In the genomic region with DNA sequence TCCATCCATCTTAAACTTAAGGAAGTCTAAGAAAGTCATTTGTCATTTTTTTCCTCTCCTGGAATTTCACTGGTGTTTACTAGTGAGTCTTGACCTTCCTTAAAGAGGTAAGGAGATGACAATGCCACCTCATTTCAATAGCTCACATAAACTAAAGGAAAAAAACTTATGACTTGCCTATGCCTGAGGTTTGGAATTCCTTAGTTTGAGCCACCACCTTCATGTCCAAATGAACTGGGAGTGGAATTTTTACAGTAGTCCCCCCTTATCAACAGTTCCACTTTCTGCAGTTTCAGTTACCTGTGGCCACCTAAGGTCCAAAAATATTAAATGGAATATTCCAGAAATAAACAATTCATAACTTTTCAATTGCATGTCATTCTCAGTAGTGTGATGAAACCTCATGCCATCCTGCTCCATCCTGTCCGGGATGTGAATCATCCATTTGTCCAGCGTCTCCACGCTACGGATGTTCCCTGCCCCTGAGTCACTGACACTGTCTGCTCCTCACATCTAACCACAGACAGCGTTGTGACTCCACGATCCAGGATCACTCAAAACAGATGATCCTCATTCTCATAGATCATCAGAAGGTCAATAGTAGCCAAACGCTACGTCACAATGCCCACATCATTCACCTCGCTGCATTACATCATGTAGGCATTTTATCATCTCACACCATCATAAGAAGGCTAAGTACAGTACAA, we compare ENCODE assay signal across 13 cellular contexts.
DNase-seq lines count a peak whose midpoint lies in the region; ATAC-seq, FAIRE-seq and TF ChIP-seq lines count a peak whose summit lies in the region.
"Had no signal": no experiment of that assay in that cellular context is flagged by ENCODE, and none has a peak within 500 bp of the region (broad histone marks: within the 10 kb centered on the region; RNA-seq: fewer than 3 reads in every experiment).

No MANE protein-coding gene starts in this region.

- TF ChIP-seq RAD21 in HepG2 (CRISPR knock-in tag; IDR thresholded peaks at IDR 0.05) = no peak

- no peak overlapping the region for H3K9ac ChIP-seq in HepG2 (ENCODE audit: insufficient read depth, low read depth, low read length)
- H3K9ac ChIP-seq: BLaER1 treated with 17β-estradiol and CSF1 and Interleukin-3, amounts not matched to agents 10 nM and 100 nM had no signal

- in situ Hi-C loops in HepG2 (cut with HindIII; ENCODE audit: extremely low pct_ligation_motif_present, low pct_unique_long_range_greater_than_20kb) = no loop called here

- no peak for ATAC-seq in HepG2
- ATAC-seq in right lobe of liver = no peak
- ATAC-seq in Right ventricle myocardium superior (ENCODE audit: poor library complexity) = no peak
- ATAC-seq: left cardiac atrium; Right ventricle myocardium inferior; stimulated activated naive B cell treated with anti-CD40 and anti-IgM and Interleukin-4, amounts not matched to agents 10 μg/mL and 1 μg/mL and 100 μg/mL, for 72 hours had no signal

- H3K27ac ChIP-seq in HepG2 (ENCODE audit: extremely low read length, insufficient read depth, low read length) = no peak overlapping the region
- no peak overlapping the region for H3K27ac ChIP-seq in right lobe of liver
- H3K27ac ChIP-seq: BLaER1 treated with 17β-estradiol and CSF1 and Interleukin-3, amounts not matched to agents 10 nM and 100 nM had no signal

- intact Hi-C loops in HepG2 (cut with micrococcal nuclease; ENCODE audit: unreplicated experiment) (no loop called here), right lobe of liver (cut with DNase I) (no loop called here), Right ventricle myocardium superior (cut with DNase I) (no loop called here)

- TF ChIP-seq EP300 in HepG2 (IDR thresholded peaks at IDR 0.05; ENCODE audit: low read depth in 2 of 2, low read length in 2 of 2) (no peak), HepG2 (CRISPR knock-in tag; IDR thresholded peaks at IDR 0.05; ENCODE audit: borderline replicate concordance) (no peak)

- no TSS peak for BruUV-seq in HepG2 (replicated peaks; lab: Mats Ljungman, UMichigan)

- CTCF ChIA-PET in HepG2 (lab: Yijun Ruan, JAX; ENCODE audit: low intra/inter-chr PET ratio, low total read pairs) = no interaction called here

- no peak overlapping the region for H2AFZ ChIP-seq in HepG2 (ENCODE audit: low read length)

- TF ChIP-seq CTCF in HepG2 (CRISPR knock-in tag; IDR thresholded peaks at IDR 0.05) = no peak
- TF ChIP-seq CTCF in right lobe of liver (IDR thresholded peaks at IDR 0.05) = no peak
- TF ChIP-seq CTCF in fibroblast of the aortic adventitia (IDR thresholded peaks at IDR 0.05; ENCODE audit: insufficient read depth, low read length) = no peak

- DNase-seq in HepG2 (ENCODE audit: low spot score) = no peak
- no peak for DNase-seq in right lobe of liver
- peak; percentile 46 to 83 for DNase-seq in SW 1271 (lab: John Stamatoyannopoulos, UW)
- DNase-seq in fibroblast of the aortic adventitia (ENCODE audit: low read depth) = peak; percentile 72
- no peak for DNase-seq in Right ventricle myocardium superior
- no peak for DNase-seq in NCI-H1694 treated with DMSO at 0.1 percent for 48 hours (lab: John Stamatoyannopoulos, UW)
- DNase-seq in NOMO-1 (lab: John Stamatoyannopoulos, UW; ENCODE audit: unreplicated experiment in 2 of 2) = no peak
- no peak for DNase-seq in activated naive CD4-positive, alpha-beta T cell treated with Interleukin-2 at 50 U/mL for 16 hours
- DNase-seq: left cardiac atrium; NCI-H146; stimulated activated naive B cell treated with anti-CD40 and anti-IgM and Interleukin-4, amounts not matched to agents 10 μg/mL and 1 μg/mL and 100 μg/mL, for 72 hours had no signal

- H3K79me2 ChIP-seq in HepG2 (ENCODE audit: insufficient read depth, low read length) = no peaks in the 10 kb centered on the region

- no peaks in the 10 kb centered on the region for H3K27me3 ChIP-seq in HepG2 (ENCODE audit: control insufficient read depth in 1 of 2, insufficient read depth in 2 of 2, low read length in 2 of 2)
- H3K27me3 ChIP-seq in right lobe of liver = no peaks in the 10 kb centered on the region
- H3K27me3 ChIP-seq: BLaER1 treated with 17β-estradiol and CSF1 and Interleukin-3, amounts not matched to agents 10 nM and 100 nM had no signal

- no peak overlapping the region for H3K4me3 ChIP-seq in HepG2 (replicated peaks in 1 of 3; ENCODE audit: insufficient read depth in 1 of 3, low read depth in 2 of 3, low read length in 3 of 3)
- H3K4me3 ChIP-seq in right lobe of liver = no peak overlapping the region
- H3K4me3 ChIP-seq in fibroblast of the aortic adventitia (ENCODE audit: low read depth, low read length) = no peak overlapping the region
- H3K4me3 ChIP-seq: BLaER1 treated with 17β-estradiol and CSF1 and Interleukin-3, amounts not matched to agents 10 nM and 100 nM had no signal

- H3K4me2 ChIP-seq in HepG2 (ENCODE audit: low read depth, low read length) = no peak overlapping the region
- H3K4me2 ChIP-seq: BLaER1 treated with 17β-estradiol and CSF1 and Interleukin-3, amounts not matched to agents 10 nM and 100 nM had no signal

- 94% methylated on average over 9 of the region's 9 CpGs for WGBS in HepG2 (ENCODE audit: low lambda C conversion rate)
- 84% methylated on average over 9 of the region's 9 CpGs for WGBS in right lobe of liver (ENCODE audit: insufficient coverage, low coverage, low lambda C conversion rate, missing lambda C conversion rate)

- TF ChIP-seq POLR2A in HepG2 (IDR thresholded peaks at IDR 0.05; ENCODE audit: insufficient read depth in 1 of 2, low read depth in 2 of 2, low read length in 2 of 2) (no peak), right lobe of liver (IDR thresholded peaks at IDR 0.05) (no peak)

- POLR2A ChIA-PET in HepG2 (lab: Yijun Ruan, JAX) = no interaction called here

- no peaks in the 10 kb centered on the region for H3K9me3 ChIP-seq in HepG2 (ENCODE audit: low read length)
- H3K9me3 ChIP-seq in right lobe of liver = no peaks in the 10 kb centered on the region

- FAIRE-seq in HepG2 (lab: Jason Lieb, UNC) = no peak

- no peaks in the 10 kb centered on the region for H3K36me3 ChIP-seq in HepG2 (replicated peaks in 1 of 2; ENCODE audit: control insufficient read depth in 1 of 2, insufficient read depth in 2 of 2, low read length in 2 of 2)
- H3K36me3 ChIP-seq in right lobe of liver = no peaks in the 10 kb centered on the region

- H3K4me1 ChIP-seq in HepG2 (ENCODE audit: insufficient read depth, low read length) = no peaks in the 10 kb centered on the region
- no peaks in the 10 kb centered on the region for H3K4me1 ChIP-seq in right lobe of liver

- no peaks in the 10 kb centered on the region for H4K20me1 ChIP-seq in HepG2 (ENCODE audit: insufficient read depth, low read length)

TF ChIP-seq in HepG2, 621 proteins besides CTCF, POLR2A, EP300 and RAD21:
- no peak for TF ChIP-seq ZBTB21 (CRISPR knock-in tag; IDR thresholded peaks at IDR 0.05)
- peak; percentile 18; the same call in 1 of the 2 replicates for TF ChIP-seq FOSL2 (CRISPR knock-in tag; IDR thresholded peaks at IDR 0.05)

Comparison
In these comparisons a context has a peak if more than half of its experiments do, and no peak if none do; other contexts are left out.
1. DNase-seq: peak in SW 1271 (2 of 2) and fibroblast of the aortic adventitia (single experiment); none in HepG2 (single experiment), right lobe of liver (0 of 3), Right ventricle myocardium superior (single experiment), NCI-H1694 treated with DMSO at 0.1 percent for 48 hours (single experiment), NOMO-1 (0 of 2) and activated naive CD4-positive, alpha-beta T cell treated with Interleukin-2 at 50 U/mL for 16 hours (single experiment).